ENCODE assay signal across 7 cellular contexts in genomic region chr12:132429932-132430643, GRCh38.
DNase-seq lines count a peak whose midpoint lies in the region; ATAC-seq and TF ChIP-seq lines count a peak whose summit lies in the region.

No MANE protein-coding gene starts in this region.

- ATAC-seq in GM19035 (IDR thresholded peaks at IDR 0.05; ENCODE audit: unreplicated experiment) = peak; percentile 71
- no peak for ATAC-seq in GM21717 (IDR thresholded peaks at IDR 0.05; ENCODE audit: unreplicated experiment)

- H3K27me3 ChIP-seq in HL-60 (ENCODE audit: insufficient read depth, poor library complexity, severe bottlenecking) = no peaks in the 10 kb centered on the region

- no peak overlapping the region for H3K27ac ChIP-seq in HL-60 (replicated peaks)

- DNase-seq in HL-60 (ENCODE audit: low read depth in 1 of 2, low spot score in 1 of 2) = peak; percentile 65 to 76
- peak; percentile 94 for DNase-seq in NCI-H82 treated with DMSO at 0.1 percent for 48 hours (lab: John Stamatoyannopoulos, UW; ENCODE audit: unreplicated experiment)
- DNase-seq in activated T-cell treated with anti-CD3 and anti-CD28 coated beads for 48 hours (ENCODE audit: low read depth) = peak; percentile 37
- peak; percentile 85 for DNase-seq in islet precursor cell
- peak; percentile 34 to 66 (median 54) for DNase-seq in stimulated activated naive CD4-positive, alpha-beta T cell (lab: John Stamatoyannopoulos, UW)

- no peak for TF ChIP-seq CTCF in HL-60 (IDR thresholded peaks at IDR 0.05; ENCODE audit: insufficient read depth, low read length)

- H3K4me3 ChIP-seq in HL-60 (replicated peaks; ENCODE audit: insufficient read depth, low read length) = no peak overlapping the region

Comparison
In these comparisons a context has a peak if more than half of its experiments do, and no peak if none do; other contexts are left out.
1. DNase-seq: peak in every context shown above with its lines; median percentile 94 in NCI-H82 treated with DMSO at 0.1 percent for 48 hours; 85 in islet precursor cell; 70 in HL-60; 54 in stimulated activated naive CD4-positive, alpha-beta T cell; 37 in activated T-cell treated with anti-CD3 and anti-CD28 coated beads for 48 hours.